9 cellular contexts compared by ENCODE assay signal in the genomic region with DNA sequence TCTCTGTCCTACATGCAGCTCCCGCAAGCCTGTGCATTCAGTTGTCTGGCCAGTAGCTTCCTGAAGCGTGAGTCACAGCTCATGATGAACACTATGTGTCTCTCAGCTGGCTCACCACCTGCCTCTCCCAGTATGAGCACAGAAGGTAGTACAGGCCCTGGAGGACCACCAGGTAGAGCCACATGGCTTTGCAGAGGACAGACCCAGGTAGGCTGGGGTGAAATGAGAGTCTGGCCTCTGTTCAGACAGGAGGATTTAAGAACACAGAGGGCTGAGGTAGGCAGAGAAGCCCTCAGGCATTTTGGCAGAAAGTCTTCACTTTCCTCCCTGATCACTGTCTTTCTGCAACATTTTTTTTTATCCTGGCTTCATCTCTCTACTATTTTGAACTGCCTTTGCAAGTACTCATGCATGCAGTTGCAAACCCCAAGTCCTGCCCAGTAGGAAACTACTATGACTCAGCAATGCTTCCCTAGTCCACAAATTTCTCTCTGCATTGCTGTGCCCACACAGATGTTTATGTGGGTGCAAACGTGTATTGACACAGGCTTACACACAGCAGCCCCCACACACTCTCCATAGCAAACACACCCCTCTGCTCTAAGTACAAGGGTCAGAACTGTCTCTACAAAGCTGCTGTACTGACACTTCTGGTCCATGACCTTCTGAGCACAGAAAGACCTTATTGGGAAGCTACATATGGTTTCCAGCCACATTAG. TPM values are rescaled to one million over a fixed set of nuclear protein-coding genes. Genes with fewer than 3 reads are reported as not detected.
DNase-seq lines count a peak whose midpoint lies in the region; TF ChIP-seq lines count a peak whose summit lies in the region.
"Had no signal": no experiment of that assay in that cellular context is flagged by ENCODE, and none has a peak within 500 bp of the region (broad histone marks: within the 10 kb centered on the region; RNA-seq: fewer than 3 reads in every experiment).

No MANE protein-coding gene starts in this region.

- H3K27ac ChIP-seq in transverse colon (peak overlapping the region in 3 of 4 donors; percentile 55 to 62 (median 58)), WERI-Rb-1 (no peak overlapping the region)

- H3K27me3 ChIP-seq in transverse colon (no peaks in the 10 kb centered on the region), WERI-Rb-1 (ENCODE audit: insufficient read depth, low read depth, severe bottlenecking) (peaks cover 5% of the 10 kb centered on the region)

- TF ChIP-seq POLR2A in transverse colon (IDR thresholded peaks at IDR 0.05) = no peak

- in situ Hi-C loops in transverse colon (cut with MboI; ENCODE audit: low pct_ligation_motif_present in 1 of 4, low pct_unique_long_range_greater_than_20kb in 1 of 4, low sequenced_read_pairs in 3 of 4) = no loop called here

- 0 to 33% methylated on average over 1 to 2 of the region's 3 CpGs for WGBS in transverse colon (ENCODE audit: low coverage in 1 of 2), 2 donors

- H3K4me3 ChIP-seq in transverse colon (no peak overlapping the region), WERI-Rb-1 (ENCODE audit: low read depth, low read length) (no peak overlapping the region)

- intact Hi-C loops in transverse colon (cut with DNase I; ENCODE audit: low total_unique reads) = no loop called here

- no peak for TF ChIP-seq CTCF in transverse colon (IDR thresholded peaks at IDR 0.05)
- no peak for TF ChIP-seq CTCF in WERI-Rb-1 (IDR thresholded peaks at IDR 0.05; ENCODE audit: low read depth, low read length)

- no peak for TF ChIP-seq EP300 in transverse colon (IDR thresholded peaks at IDR 0.05; ENCODE audit: low read depth)

- peaks cover 0 to 10% (median 7%) of the 10 kb centered on the region in 4 donors for H3K4me1 ChIP-seq in transverse colon

- no peaks in the 10 kb centered on the region for H3K36me3 ChIP-seq in transverse colon
- no peaks in the 10 kb centered on the region for H3K36me3 ChIP-seq in WERI-Rb-1

- no peaks in the 10 kb centered on the region for H3K9me3 ChIP-seq in transverse colon
- H3K9me3 ChIP-seq in WERI-Rb-1 (ENCODE audit: severe bottlenecking) = no peaks in the 10 kb centered on the region

- peak; percentile 46 for DNase-seq in activated CD8-positive, alpha-beta memory T cell treated with anti-CD3 and anti-CD28 coated beads, Interleukin-2, amount 50 U/mL, for 48 hours
- DNase-seq in activated CD8-positive, alpha-beta memory T cell treated with anti-CD3 and anti-CD28 coated beads, Interleukin-2, amount 50 U/mL, for 4 hours = no peak
- DNase-seq in RPMI7951 (ENCODE audit: low read depth) (peak; percentile 74), hepatic stellate cell (ENCODE audit: low spot score) (peak; percentile 29), transverse colon (no peak), dermis blood vessel endothelial cell (no peak), WERI-Rb-1 (no peak)
- DNase-seq in stimulated activated CD4-positive, alpha-beta T cell treated with anti-CD3 and anti-CD28 coated beads, Interleukin-4, amount 100 ng/mL, for 4 hours = no peak

RNA-seq across cellular contexts. Expression of a gene that starts 7.2 kb away (rescaled TPM):
- not detected in 2 replicates for total RNA-seq in RPMI7951 (2014; rRNA removed; shearing (Covaris generic))
- total RNA-seq in transverse colon (not detected), dermis blood vessel endothelial cell (not detected in 2 replicates)
- total RNA-seq: CD4-positive, CD25-positive, alpha-beta regulatory T cell had no signal

RNA-seq across cellular contexts. Expression of a gene that starts 15.9 kb away (rescaled TPM):
- total RNA-seq in RPMI7951 (2014; rRNA removed; shearing (Covaris generic)) = 0.29 TPM in 1 of 2 replicates, not detected in the other
- total RNA-seq in transverse colon (under 1 TPM in 2 of 4 donors, not detected in 2; 0.48 to 0.55 TPM), dermis blood vessel endothelial cell (0.17 TPM in 1 of 2 replicates, not detected in the other)

Comparison
In these comparisons a context has a peak if more than half of its experiments do, and no peak if none do; other contexts are left out.
1. DNase-seq: peak in activated CD8-positive, alpha-beta memory T cell treated with anti-CD3 and anti-CD28 coated beads, Interleukin-2, amount 50 U/mL, for 48 hours (single experiment), RPMI7951 (single experiment) and hepatic stellate cell (single experiment); none in activated CD8-positive, alpha-beta memory T cell treated with anti-CD3 and anti-CD28 coated beads, Interleukin-2, amount 50 U/mL, for 4 hours (single experiment), transverse colon (single experiment), stimulated activated CD4-positive, alpha-beta T cell treated with anti-CD3 and anti-CD28 coated beads, Interleukin-4, amount 100 ng/mL, for 4 hours (0 of 2), dermis blood vessel endothelial cell (single experiment) and WERI-Rb-1 (single experiment).